Comparison of ENCODE assay signal across 12 cellular contexts in genomic region chr16:18784917-18785623, GRCh38. TPM values are rescaled to one million over a fixed set of nuclear protein-coding genes. Genes with fewer than 3 reads are reported as not detected.
DNase-seq lines count a peak whose midpoint lies in the region; ATAC-seq and TF ChIP-seq lines count a peak whose summit lies in the region.
"Had no signal": no experiment of that assay in that cellular context is flagged by ENCODE, and none has a peak within 500 bp of the region (broad histone marks: within the 10 kb centered on the region; RNA-seq: fewer than 3 reads in every experiment).

No MANE protein-coding gene starts in this region.

- H3K4me1 ChIP-seq in BLaER1 treated with 17β-estradiol and CSF1 and Interleukin-3, amounts not matched to agents 10 nM and 100 nM: peaks cover 43 to 61% (median 49%) of the 10 kb centered on the region in 10 experiments

- H3K27me3 Mint-ChIP-seq in HFFc6 (ENCODE audit: insufficient read depth): peaks cover 5% of the 10 kb centered on the region
- no peaks in the 10 kb centered on the region for H3K27me3 Mint-ChIP-seq in activated naive CD8-positive, alpha-beta T cell treated with anti-CD3 and anti-CD28 coated beads, Interleukin-2, amount 50 U/mL, for 24 hours
- H3K27me3 Mint-ChIP-seq in memory B cell: no peaks in the 10 kb centered on the region

- peaks cover 76 to 95% (median 84%) of the 10 kb centered on the region in 11 experiments for H4K20me1 ChIP-seq in BLaER1 treated with 17β-estradiol and CSF1 and Interleukin-3, amounts not matched to agents 10 nM and 100 nM

- H3K9me3 Mint-ChIP-seq in HFFc6 (peaks cover 3% of the 10 kb centered on the region), memory B cell (no peaks in the 10 kb centered on the region)
- H3K9me3 Mint-ChIP-seq in activated naive CD8-positive, alpha-beta T cell treated with anti-CD3 and anti-CD28 coated beads, Interleukin-2, amount 50 U/mL, for 24 hours: no peaks in the 10 kb centered on the region

- H3K4me3 ChIP-seq in BLaER1 treated with 17β-estradiol and CSF1 and Interleukin-3, amounts not matched to agents 10 nM and 100 nM: peak overlapping the region in 5 of 10 experiments; percentile 28 to 99 (median 91); a peak in 4 of 20 replicates
- H3K4me3 ChIP-seq: lung had no signal

- H3K9me3 ChIP-seq in BLaER1 treated with 17β-estradiol and CSF1 and Interleukin-3, amounts not matched to agents 10 nM and 100 nM (replicated peaks in 1 of 11): no peaks in the 10 kb centered on the region

- no peak for DNase-seq in HFFc6
- DNase-seq in activated naive CD8-positive, alpha-beta T cell treated with anti-CD3 and anti-CD28 coated beads, Interleukin-2, amount 50 U/mL, for 24 hours: no peak
- no peak for DNase-seq in memory B cell (ENCODE audit: low spot score in 2 of 2)
- no peak for DNase-seq in UCSD-AML1 (lab: John Stamatoyannopoulos, UW; ENCODE audit: unreplicated experiment)
- no peak for DNase-seq in HK-2 (ENCODE audit: unreplicated experiment)
- DNase-seq: brain microvascular endothelial cell, foreskin fibroblast, NCI-H1092 had no signal

- no peak overlapping the region for H3K27ac ChIP-seq in BLaER1 treated with 17β-estradiol and CSF1 and Interleukin-3, amounts not matched to agents 10 nM and 100 nM
- H3K27ac ChIP-seq: brain microvascular endothelial cell had no signal

- no peaks in the 10 kb centered on the region for H3K27me3 ChIP-seq in BLaER1 treated with 17β-estradiol and CSF1 and Interleukin-3, amounts not matched to agents 10 nM and 100 nM
- H3K27me3 ChIP-seq: brain microvascular endothelial cell had no signal

- TF ChIP-seq CTCF in HFFc6 (IDR thresholded peaks at IDR 0.05): no peak

- H3K4me1 Mint-ChIP-seq in HFFc6 (ENCODE audit: low read depth): peaks cover 46% of the 10 kb centered on the region
- H3K4me1 Mint-ChIP-seq in activated naive CD8-positive, alpha-beta T cell treated with anti-CD3 and anti-CD28 coated beads, Interleukin-2, amount 50 U/mL, for 24 hours: peaks cover 62% of the 10 kb centered on the region
- peaks cover 39% of the 10 kb centered on the region for H3K4me1 Mint-ChIP-seq in memory B cell

- H3K9ac ChIP-seq in BLaER1 treated with 17β-estradiol and CSF1 and Interleukin-3, amounts not matched to agents 10 nM and 100 nM: peak overlapping the region in 10 of 11 experiments; percentile 6 to 53 (median 34); a peak in 12 of 22 replicates

- H3K4me3 Mint-ChIP-seq in HFFc6 (peak overlapping the region; percentile 56), memory B cell (no peak overlapping the region)
- peak overlapping the region; percentile 99 for H3K4me3 Mint-ChIP-seq in activated naive CD8-positive, alpha-beta T cell treated with anti-CD3 and anti-CD28 coated beads, Interleukin-2, amount 50 U/mL, for 24 hours

- H3K36me3 Mint-ChIP-seq in HFFc6 (ENCODE audit: low read depth) (peaks cover 62% of the 10 kb centered on the region), memory B cell (peaks cover 44% of the 10 kb centered on the region)
- H3K36me3 Mint-ChIP-seq in activated naive CD8-positive, alpha-beta T cell treated with anti-CD3 and anti-CD28 coated beads, Interleukin-2, amount 50 U/mL, for 24 hours (ENCODE audit: low read depth): peaks cover 73% of the 10 kb centered on the region

- no peak for ATAC-seq in activated naive CD8-positive, alpha-beta T cell treated with anti-CD3 and anti-CD28 coated beads, Interleukin-2, amount 50 U/mL, for 24 hours
- no peak for ATAC-seq in memory B cell (ENCODE audit: low read depth)
- no peak for ATAC-seq in GM21723 (IDR thresholded peaks at IDR 0.05; ENCODE audit: unreplicated experiment)
- ATAC-seq in GM18873 (IDR thresholded peaks at IDR 0.05; ENCODE audit: low FRiP score, unreplicated experiment): no peak

- peak overlapping the region; percentile 81 to 97 (median 94) for H3K4me2 ChIP-seq in BLaER1 treated with 17β-estradiol and CSF1 and Interleukin-3, amounts not matched to agents 10 nM and 100 nM

- H3K36me3 ChIP-seq in BLaER1 treated with 17β-estradiol and CSF1 and Interleukin-3, amounts not matched to agents 10 nM and 100 nM: peaks cover 70 to 81% (median 74%) of the 10 kb centered on the region in 11 experiments

- H3K27ac Mint-ChIP-seq in HFFc6 (peak overlapping the region; percentile 34), memory B cell (peak overlapping the region; percentile 45)
- H3K27ac Mint-ChIP-seq in activated naive CD8-positive, alpha-beta T cell treated with anti-CD3 and anti-CD28 coated beads, Interleukin-2, amount 50 U/mL, for 24 hours: peak overlapping the region; percentile 99

RNA-seq across cellular contexts. Expression of gene RPS15A, which starts 5.1 kb away (rescaled TPM):
- total RNA-seq in HFFc6 (2021; fragmentation: NEBNext Ultra II Directional; extraction: Animal tissue kit (Norgen Biotek cat#: 25700)): 1,000 to 10,000 TPM; 1,092 to 1,264 (median 1,201) TPM

RNA-seq across cellular contexts. Expression of gene ARL6IP1, which starts 16.3 kb away (rescaled TPM):
- 100 to 1,000 TPM in 5 of 6 experiments, 10 to 100 TPM in 1; 92.4 to 163 (median 147) TPM for total RNA-seq in HFFc6 (2021; fragmentation: NEBNext Ultra II Directional; extraction: Animal tissue kit (Norgen Biotek cat#: 25700))

Comparison
In these comparisons a context has a peak if more than half of its experiments do, and no peak if none do; other contexts are left out.
1. H3K27ac Mint-ChIP-seq: peak in every context shown above with its lines; median percentile 99 in activated naive CD8-positive, alpha-beta T cell treated with anti-CD3 and anti-CD28 coated beads, Interleukin-2, amount 50 U/mL, for 24 hours; 45 in memory B cell; 34 in HFFc6.